9 cellular contexts compared by ENCODE assay signal in genomic region chr10:113735913-113736312, GRCh38. TPM values are rescaled to one million over a fixed set of nuclear protein-coding genes. Genes with fewer than 3 reads are reported as not detected.
DNase-seq lines count a peak whose midpoint lies in the region; ATAC-seq lines count a peak whose summit lies in the region.
"Had no signal": no experiment of that assay in that cellular context is flagged by ENCODE, and none has a peak within 500 bp of the region (broad histone marks: within the 10 kb centered on the region; RNA-seq: fewer than 3 reads in every experiment).

No MANE protein-coding gene starts in this region.

- ATAC-seq in GM18873 (IDR thresholded peaks at IDR 0.05; ENCODE audit: low FRiP score, unreplicated experiment) (peak; percentile 88), HG02852 (IDR thresholded peaks at IDR 0.05; ENCODE audit: unreplicated experiment) (peak; percentile 63), left lobe of liver (peak; percentile 95)

- peak; percentile 29 for DNase-seq in NCI-H526 treated with DMSO at 0.1 percent for 48 hours (lab: John Stamatoyannopoulos, UW)
- no peak for DNase-seq in left lobe of liver (ENCODE audit: low spot score)
- DNase-seq in RKO (ENCODE audit: low spot score), result no peak
- DNase-seq in activated T-cell treated with anti-CD3 and anti-CD28 coated beads, Interleukin-2, amount 50 U/mL, for 48 hours, result no peak
- DNase-seq in stimulated activated CD4-positive, alpha-beta T cell treated with anti-CD3 and anti-CD28 coated beads, Interleukin-2, amount 100 ng/mL, for 24 hours, result no peak
- DNase-seq in NCI-H82 (lab: John Stamatoyannopoulos, UW), result no peak
- DNase-seq: PC-9 had no signal

RNA-seq across cellular contexts. Expression of gene PLEKHS1, which starts 15.6 kb away (rescaled TPM):
- total RNA-seq in left lobe of liver, result not detected

RNA-seq across cellular contexts. Expression of gene CASP7, which starts 56.2 kb away (rescaled TPM):
- total RNA-seq in left lobe of liver, result 12.4 TPM
